Comparison of ENCODE assay signal across 21 cellular contexts in the genomic region with DNA sequence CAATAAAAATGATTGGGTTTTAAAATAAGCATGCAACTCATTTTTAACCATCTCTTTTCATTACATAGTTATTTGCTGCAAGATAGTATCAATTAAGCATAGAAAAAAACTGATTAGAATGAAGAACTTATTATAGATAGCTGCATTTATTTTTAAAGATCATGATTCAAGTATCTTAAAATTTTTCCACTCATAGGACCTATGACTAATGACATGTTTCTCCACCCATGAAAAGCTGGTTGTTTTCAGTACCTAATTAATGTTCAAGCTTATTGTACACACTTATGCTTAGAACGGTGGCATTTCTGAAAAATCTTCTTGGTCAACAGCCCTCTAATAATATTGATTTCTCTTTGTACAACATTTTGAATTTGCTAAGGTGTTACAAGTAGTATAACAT.
"Had no signal": no experiment of that assay in that cellular context is flagged by ENCODE, and none has a peak within 500 bp of the region (broad histone marks: within the 10 kb centered on the region; RNA-seq: fewer than 3 reads in every experiment).

No MANE protein-coding gene starts in this region.

- DNase-seq: KBM-7, NCI-H1092, NCI-H1105 treated with DMSO at 0.1 percent for 48 hours, NCI-H1417 treated with DMSO at 0.1 percent for 48 hours, NCI-H146, NCI-H1694 treated with DMSO at 0.1 percent for 48 hours, NCI-H1930, NCI-H2081, NCI-H2107, NCI-H226, NCI-H446, NCI-H510A, NCI-H524 treated with DMSO at 0.1 percent for 48 hours, NCI-H69, NCI-H774, Right ventricle myocardium superior, RPMI8226, SIG-M5, SK-N-SH, SW 1271 had no signal

- H3K9me3 ChIP-seq: SK-N-SH had no signal

- H3K27ac ChIP-seq: HL-60 had no signal

- H3K4me2 ChIP-seq: SK-N-SH had no signal

- H3K9ac ChIP-seq: SK-N-SH had no signal
